In the genomic region with DNA sequence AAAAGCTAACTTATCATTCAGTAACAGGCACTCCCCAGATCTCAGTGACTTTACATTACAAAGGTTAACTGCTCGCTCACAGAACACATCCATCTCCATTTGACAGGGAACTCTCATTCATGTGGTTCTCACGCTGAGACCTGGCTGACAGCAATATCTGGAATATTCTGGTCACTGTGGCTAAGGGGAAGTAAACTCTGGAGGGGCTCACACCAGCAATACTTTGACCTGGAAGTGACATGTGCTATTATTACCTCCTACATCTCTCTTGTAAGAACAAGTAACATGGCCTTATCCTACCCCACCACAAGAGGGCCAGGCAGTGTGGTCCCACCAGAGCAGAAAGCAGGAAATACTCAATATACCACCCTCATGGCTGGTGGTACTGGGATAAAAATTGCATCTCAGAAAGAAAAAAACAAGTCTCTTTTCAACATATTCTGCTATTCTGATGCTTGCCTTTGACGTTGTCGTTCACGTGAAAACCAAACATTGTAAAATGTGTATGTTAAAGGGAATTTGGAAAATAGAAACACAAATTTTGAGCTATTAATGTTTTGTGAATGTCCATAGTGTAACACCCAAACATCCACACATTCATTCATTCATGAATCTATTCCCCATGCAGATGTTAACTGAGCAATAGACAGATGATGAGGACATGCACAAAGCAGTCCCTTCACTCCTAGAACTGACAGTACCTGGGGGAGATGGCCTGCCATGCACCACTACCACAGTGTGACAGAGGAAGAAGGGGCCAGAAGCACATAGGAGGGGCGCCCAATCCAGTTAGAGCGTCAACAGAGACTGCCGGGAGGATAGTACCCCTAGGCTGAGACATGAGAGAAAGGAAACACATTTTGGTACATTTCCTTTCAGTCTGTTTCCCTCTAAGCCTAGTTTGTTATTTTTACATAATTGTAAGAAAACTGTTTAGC, we compare ENCODE assay signal across 1 cellular context.
TF ChIP-seq lines count a peak whose summit lies in the region.

No MANE protein-coding gene starts in this region.

TF ChIP-seq in liver, 16 proteins besides CTCF, POLR2A, EP300 and RAD21 (continued from another document):
- TF ChIP-seq EGR1 (IDR thresholded peaks at IDR 0.05; ENCODE audit: low read depth in 2 of 2): no peak
- TF ChIP-seq FOXA1 (IDR thresholded peaks at IDR 0.05): no peak
- no peak for TF ChIP-seq ATF3 (IDR thresholded peaks at IDR 0.05)
- no peak for TF ChIP-seq SP1 (IDR thresholded peaks at IDR 0.05)
- TF ChIP-seq TAF1 (conservative IDR thresholded peaks at IDR 0.05): no peak
